11 cellular contexts compared by ENCODE assay signal in the genomic region with DNA sequence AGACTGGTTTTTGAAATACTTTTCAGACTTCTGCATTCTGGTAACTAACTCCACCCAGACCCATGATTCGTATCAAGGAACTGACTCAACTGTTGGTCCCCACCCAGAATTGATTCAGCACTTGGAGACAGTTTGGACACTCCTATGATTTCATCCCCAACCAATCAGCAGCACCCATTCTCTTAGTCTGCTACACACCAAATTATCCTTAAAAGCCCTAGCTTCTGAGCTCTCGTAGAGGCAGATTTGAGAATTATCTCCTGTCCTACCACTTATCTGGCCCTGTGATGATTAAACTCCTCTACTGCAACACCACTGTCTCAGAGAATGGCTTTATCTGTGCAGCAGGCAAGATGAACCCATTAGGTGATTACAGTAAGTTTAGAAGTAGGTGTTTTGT. TPM values are rescaled to one million over a fixed set of nuclear protein-coding genes. Genes with fewer than 3 reads are reported as not detected.
DNase-seq lines count a peak whose midpoint lies in the region; ATAC-seq and TF ChIP-seq lines count a peak whose summit lies in the region.
"Had no signal": no experiment of that assay in that cellular context is flagged by ENCODE, and none has a peak within 500 bp of the region (broad histone marks: within the 10 kb centered on the region; RNA-seq: fewer than 3 reads in every experiment).

No MANE protein-coding gene starts in this region.

- peak overlapping the region; percentile 74 for H3K27ac Mint-ChIP-seq in activated CD4-positive, alpha-beta T cell treated with anti-CD3 and anti-CD28 coated beads, Interleukin-2, amount 10 ng/mL, durations not matched to agents 24 days and 14 days
- H3K27ac Mint-ChIP-seq in dendritic cell treated with granulocyte-macrophage colony-stimulating factor and Interleukin-4, amounts not matched to agents 40 ng/mL and 50 ng/mL, for 4 days = peak overlapping the region; percentile 92
- H3K27ac Mint-ChIP-seq: nephron had no signal

- H3K36me3 Mint-ChIP-seq in activated CD4-positive, alpha-beta T cell treated with anti-CD3 and anti-CD28 coated beads, Interleukin-2, amount 10 ng/mL, durations not matched to agents 24 days and 14 days (ENCODE audit: low read depth) = no peaks in the 10 kb centered on the region
- no peaks in the 10 kb centered on the region for H3K36me3 Mint-ChIP-seq in dendritic cell treated with granulocyte-macrophage colony-stimulating factor and Interleukin-4, amounts not matched to agents 40 ng/mL and 50 ng/mL, for 4 days (ENCODE audit: low read depth)

- H3K9me3 Mint-ChIP-seq in activated CD4-positive, alpha-beta T cell treated with anti-CD3 and anti-CD28 coated beads, Interleukin-2, amount 10 ng/mL, durations not matched to agents 24 days and 14 days = peaks cover 1% of the 10 kb centered on the region
- H3K9me3 Mint-ChIP-seq in dendritic cell treated with granulocyte-macrophage colony-stimulating factor and Interleukin-4, amounts not matched to agents 40 ng/mL and 50 ng/mL, for 4 days = no peaks in the 10 kb centered on the region
- H3K9me3 Mint-ChIP-seq: nephron had no signal

- ATAC-seq in omental fat pad (ENCODE audit: low FRiP score) (peak; percentile 44), HG03439 (IDR thresholded peaks at IDR 0.05; ENCODE audit: unreplicated experiment) (no peak), HG03521 (IDR thresholded peaks at IDR 0.05; ENCODE audit: unreplicated experiment) (no peak)

- intact Hi-C loops in activated CD4-positive, alpha-beta T cell treated with anti-CD3 and anti-CD28 coated beads, Interleukin-2, amount 10 ng/mL, durations not matched to agents 24 days and 14 days (cut with micrococcal nuclease) = no loop called here
- intact Hi-C loops in dendritic cell treated with granulocyte-macrophage colony-stimulating factor and Interleukin-4, amounts not matched to agents 40 ng/mL and 50 ng/mL, for 4 days (cut with micrococcal nuclease) = loop anchor here (1.0 to 2.0 kb wide), 2 partner anchors 8 to 22 kb away; partner anchors contain the start of gene GSTO2

- no peak for TF ChIP-seq CTCF in omental fat pad (IDR thresholded peaks at IDR 0.05)

- H3K27me3 Mint-ChIP-seq in activated CD4-positive, alpha-beta T cell treated with anti-CD3 and anti-CD28 coated beads, Interleukin-2, amount 10 ng/mL, durations not matched to agents 24 days and 14 days = peaks cover 22% of the 10 kb centered on the region
- H3K27me3 Mint-ChIP-seq in dendritic cell treated with granulocyte-macrophage colony-stimulating factor and Interleukin-4, amounts not matched to agents 40 ng/mL and 50 ng/mL, for 4 days = no peaks in the 10 kb centered on the region

- DNase-seq in activated CD4-positive, alpha-beta T cell treated with anti-CD3 and anti-CD28 coated beads, Interleukin-2, amount 10 ng/mL, durations not matched to agents 24 days and 14 days = peak; percentile 60
- DNase-seq in activated CD4-positive, alpha-beta T cell treated with anti-CD3 and anti-CD28 coated beads, Interleukin-2, amount 50 U/mL, for 48 hours = no peak
- DNase-seq in MV-4-11 (lab: John Stamatoyannopoulos, UW) (peak; percentile 76), omental fat pad (ENCODE audit: low spot score) (no peak), NCI-H1436 (lab: John Stamatoyannopoulos, UW) (no peak)
- DNase-seq: colonic mucosa, NCI-H2171 treated with DMSO at 0.1 percent for 48 hours had no signal

- no peak overlapping the region for H3K4me3 Mint-ChIP-seq in activated CD4-positive, alpha-beta T cell treated with anti-CD3 and anti-CD28 coated beads, Interleukin-2, amount 10 ng/mL, durations not matched to agents 24 days and 14 days
- H3K4me3 Mint-ChIP-seq in dendritic cell treated with granulocyte-macrophage colony-stimulating factor and Interleukin-4, amounts not matched to agents 40 ng/mL and 50 ng/mL, for 4 days = peak overlapping the region; percentile 49
- H3K4me3 Mint-ChIP-seq: nephron had no signal

- H3K4me1 Mint-ChIP-seq in activated CD4-positive, alpha-beta T cell treated with anti-CD3 and anti-CD28 coated beads, Interleukin-2, amount 10 ng/mL, durations not matched to agents 24 days and 14 days = peaks cover 12% of the 10 kb centered on the region
- H3K4me1 Mint-ChIP-seq in dendritic cell treated with granulocyte-macrophage colony-stimulating factor and Interleukin-4, amounts not matched to agents 40 ng/mL and 50 ng/mL, for 4 days (ENCODE audit: low read depth) = peaks cover 19% of the 10 kb centered on the region
- H3K4me1 Mint-ChIP-seq: nephron had no signal

RNA-seq across cellular contexts. Expression of gene GSTO1, which starts 7.7 kb away (rescaled TPM):
- total RNA-seq in activated CD4-positive, alpha-beta T cell treated with anti-CD3 and anti-CD28 coated beads, Interleukin-2, amount 10 ng/mL, durations not matched to agents 24 days and 14 days = 136 and 140 TPM in 2 replicates
- total RNA-seq in omental fat pad = 100 to 1,000 TPM in 2 of 4 donors, 10 to 100 TPM in 2; 63.9 to 116 (median 97.6) TPM

RNA-seq across cellular contexts. Expression of gene CFAP43, which starts 14.8 kb away (rescaled TPM):
- not detected in 2 replicates for total RNA-seq in activated CD4-positive, alpha-beta T cell treated with anti-CD3 and anti-CD28 coated beads, Interleukin-2, amount 10 ng/mL, durations not matched to agents 24 days and 14 days
- total RNA-seq in omental fat pad = under 1 TPM in 3 of 4 donors, not detected in 1; 0.38 to 0.84 (median 0.60) TPM

RNA-seq across cellular contexts. Expression of gene GSTO2, which starts 22.0 kb away (rescaled TPM):
- 0.77 and 1.3 TPM in 2 replicates for total RNA-seq in activated CD4-positive, alpha-beta T cell treated with anti-CD3 and anti-CD28 coated beads, Interleukin-2, amount 10 ng/mL, durations not matched to agents 24 days and 14 days
- 1 to 10 TPM in 1 of 4 donors, under 1 TPM in 3; 0.12 to 1.4 (median 0.54) TPM for total RNA-seq in omental fat pad

Comparison
In these comparisons a context has a peak if more than half of its experiments do, and no peak if none do; other contexts are left out.
1. DNase-seq: peak in activated CD4-positive, alpha-beta T cell treated with anti-CD3 and anti-CD28 coated beads, Interleukin-2, amount 10 ng/mL, durations not matched to agents 24 days and 14 days (single experiment) and MV-4-11 (single experiment); none in activated CD4-positive, alpha-beta T cell treated with anti-CD3 and anti-CD28 coated beads, Interleukin-2, amount 50 U/mL, for 48 hours (0 of 2), omental fat pad (single experiment) and NCI-H1436 (single experiment).